Comparison of ENCODE assay signal across 1 cellular context in the genomic region with DNA sequence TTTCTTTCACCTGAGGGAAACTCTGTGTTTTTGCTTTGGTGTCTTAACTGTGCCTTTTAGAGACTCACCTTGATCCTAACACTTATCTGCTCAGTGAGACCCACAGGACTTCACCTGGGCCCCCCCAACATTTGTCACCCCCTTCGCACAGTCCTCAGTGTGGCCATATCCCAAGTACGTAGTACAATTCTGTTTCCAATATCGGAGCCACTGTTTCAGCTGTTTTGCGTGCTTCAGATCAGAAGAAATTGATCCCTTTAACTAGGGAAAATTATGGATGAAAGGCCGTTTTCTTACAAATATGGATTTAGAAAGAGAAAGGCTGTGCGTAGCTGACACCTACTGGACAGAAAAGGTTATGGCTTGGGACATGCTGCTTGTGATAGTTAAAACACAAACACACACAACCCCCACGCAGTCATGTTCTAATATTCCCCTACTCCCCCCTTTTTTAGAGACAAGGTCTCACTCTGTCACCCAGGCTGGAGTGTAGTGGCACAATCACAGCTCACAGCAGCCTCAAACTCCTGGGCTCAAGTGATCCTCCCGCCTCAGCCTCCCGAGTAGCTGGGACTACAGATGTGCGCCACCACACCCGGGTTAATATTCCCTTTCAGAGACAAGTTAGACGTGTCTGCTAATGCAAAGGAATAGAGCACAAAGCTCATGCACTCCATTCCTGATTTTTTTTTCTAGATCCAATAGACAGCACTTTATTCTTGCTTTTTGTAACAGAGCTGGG.
TF ChIP-seq lines count a peak whose summit lies in the region.

No MANE protein-coding gene starts in this region.

TF ChIP-seq in HEK293, 187 proteins besides CTCF, POLR2A, EP300 and RAD21 (continued from another document):
- TF ChIP-seq, protein P1, sequence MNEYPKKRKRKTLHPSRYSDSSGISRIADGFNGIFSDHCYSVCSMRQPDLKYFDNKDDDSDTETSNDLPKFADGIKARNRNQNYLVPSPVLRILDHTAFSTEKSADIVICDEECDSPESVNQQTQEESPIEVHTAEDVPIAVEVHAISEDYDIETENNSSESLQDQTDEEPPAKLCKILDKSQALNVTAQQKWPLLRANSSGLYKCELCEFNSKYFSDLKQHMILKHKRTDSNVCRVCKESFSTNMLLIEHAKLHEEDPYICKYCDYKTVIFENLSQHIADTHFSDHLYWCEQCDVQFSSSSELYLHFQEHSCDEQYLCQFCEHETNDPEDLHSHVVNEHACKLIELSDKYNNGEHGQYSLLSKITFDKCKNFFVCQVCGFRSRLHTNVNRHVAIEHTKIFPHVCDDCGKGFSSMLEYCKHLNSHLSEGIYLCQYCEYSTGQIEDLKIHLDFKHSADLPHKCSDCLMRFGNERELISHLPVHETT (tag by site-specific recombination; IDR thresholded peaks at IDR 0.05): no peak
- TF ChIP-seq ZBTB7A (tag by site-specific recombination; IDR thresholded peaks at IDR 0.05; ENCODE audit: low read depth) (no peak), ZNF654 (tag by site-specific recombination; IDR thresholded peaks at IDR 0.05; ENCODE audit: low read depth) (peak; percentile 89), ZFP69B (tag by site-specific recombination; IDR thresholded peaks at IDR 0.05) (no peak), SP3 (tag by site-specific recombination; IDR thresholded peaks at IDR 0.05) (no peak), ZNF433 (tag by site-specific recombination; IDR thresholded peaks at IDR 0.05; ENCODE audit: low read depth) (no peak), PRDM1 (tag by site-specific recombination; IDR thresholded peaks at IDR 0.05) (peak; percentile 44), ZNF529 (tag by site-specific recombination; IDR thresholded peaks at IDR 0.05; ENCODE audit: insufficient replicate concordance) (no peak), ZFHX2 (tag by site-specific recombination; conservative IDR thresholded peaks at IDR 0.05) (peak; percentile 13; the same call in 1 of the 2 replicates)
